1 cellular context compared by ENCODE assay signal in the genomic region with DNA sequence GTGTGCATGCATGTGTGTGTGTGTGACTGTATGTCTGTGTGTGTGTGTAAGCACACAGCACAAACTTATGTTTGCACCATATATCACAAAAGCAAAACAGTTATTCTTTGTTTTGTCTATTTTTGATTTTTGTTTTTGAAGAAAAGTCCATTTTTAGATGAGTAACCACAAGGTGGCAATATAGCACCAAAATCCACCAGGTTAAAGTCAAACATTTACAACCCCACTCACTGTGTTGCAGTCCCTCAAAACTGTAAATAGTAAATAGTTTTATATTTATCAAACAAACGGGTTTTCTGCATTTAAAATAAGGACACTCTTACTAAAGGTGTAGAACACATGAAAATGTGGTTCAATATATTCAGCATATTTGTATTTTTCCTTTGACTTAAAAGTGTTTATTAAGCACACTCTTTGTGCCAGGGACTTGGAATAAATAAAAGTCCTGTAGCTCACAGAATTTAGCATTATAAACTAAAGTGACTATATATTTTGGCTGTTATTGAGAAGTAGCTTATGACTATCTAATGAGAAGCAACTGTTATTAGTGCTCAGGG.
TF ChIP-seq lines count a peak whose summit lies in the region.

No MANE protein-coding gene starts in this region.

TF ChIP-seq in K562, 482 proteins besides CTCF, POLR2A, EP300 and RAD21 (continued from another document):
- TF ChIP-seq, protein P1, sequence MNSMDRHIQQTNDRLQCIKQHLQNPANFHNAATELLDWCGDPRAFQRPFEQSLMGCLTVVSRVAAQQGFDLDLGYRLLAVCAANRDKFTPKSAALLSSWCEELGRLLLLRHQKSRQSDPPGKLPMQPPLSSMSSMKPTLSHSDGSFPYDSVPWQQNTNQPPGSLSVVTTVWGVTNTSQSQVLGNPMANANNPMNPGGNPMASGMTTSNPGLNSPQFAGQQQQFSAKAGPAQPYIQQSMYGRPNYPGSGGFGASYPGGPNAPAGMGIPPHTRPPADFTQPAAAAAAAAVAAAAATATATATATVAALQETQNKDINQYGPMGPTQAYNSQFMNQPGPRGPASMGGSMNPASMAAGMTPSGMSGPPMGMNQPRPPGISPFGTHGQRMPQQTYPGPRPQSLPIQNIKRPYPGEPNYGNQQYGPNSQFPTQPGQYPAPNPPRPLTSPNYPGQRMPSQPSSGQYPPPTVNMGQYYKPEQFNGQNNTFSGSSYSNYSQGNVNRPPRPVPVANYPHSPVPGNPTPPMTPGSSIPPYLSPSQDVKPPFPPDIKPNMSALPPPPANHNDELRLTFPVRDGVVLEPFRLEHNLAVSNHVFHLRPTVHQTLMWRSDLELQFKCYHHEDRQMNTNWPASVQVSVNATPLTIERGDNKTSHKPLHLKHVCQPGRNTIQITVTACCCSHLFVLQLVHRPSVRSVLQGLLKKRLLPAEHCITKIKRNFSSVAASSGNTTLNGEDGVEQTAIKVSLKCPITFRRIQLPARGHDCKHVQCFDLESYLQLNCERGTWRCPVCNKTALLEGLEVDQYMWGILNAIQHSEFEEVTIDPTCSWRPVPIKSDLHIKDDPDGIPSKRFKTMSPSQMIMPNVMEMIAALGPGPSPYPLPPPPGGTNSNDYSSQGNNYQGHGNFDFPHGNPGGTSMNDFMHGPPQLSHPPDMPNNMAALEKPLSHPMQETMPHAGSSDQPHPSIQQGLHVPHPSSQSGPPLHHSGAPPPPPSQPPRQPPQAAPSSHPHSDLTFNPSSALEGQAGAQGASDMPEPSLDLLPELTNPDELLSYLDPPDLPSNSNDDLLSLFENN (IDR thresholded peaks at IDR 0.05; ENCODE audit: low read depth in 2 of 2, low read length in 2 of 2) = no peak
